ENCODE assay signal across 8 cellular contexts in genomic region chr6:87237804-87238203, GRCh38.
DNase-seq lines count a peak whose midpoint lies in the region; ATAC-seq and TF ChIP-seq lines count a peak whose summit lies in the region.

No MANE protein-coding gene starts in this region.

- no peak overlapping the region for H3K27ac ChIP-seq in brain microvascular endothelial cell
- no peak overlapping the region for H3K27ac ChIP-seq in lower lobe of right lung

- ATAC-seq in lower lobe of right lung (peak in 1 of 2 donors; percentile 56), HG03196 (IDR thresholded peaks at IDR 0.05; ENCODE audit: unreplicated experiment) (no peak)

- H3K4me3 ChIP-seq in brain microvascular endothelial cell (ENCODE audit: low read depth, low read length) = no peak overlapping the region
- no peak overlapping the region for H3K4me3 ChIP-seq in lower lobe of right lung

- H3K27me3 ChIP-seq in brain microvascular endothelial cell (replicated peaks) (no peaks in the 10 kb centered on the region), lower lobe of right lung (ENCODE audit: low read depth) (no peaks in the 10 kb centered on the region)

- peak; percentile 30 for TF ChIP-seq CTCF in brain microvascular endothelial cell (IDR thresholded peaks at IDR 0.05; ENCODE audit: low read depth, low read length, missing control alignments)
- peak; percentile 63 for TF ChIP-seq CTCF in lower lobe of right lung (IDR thresholded peaks at IDR 0.05)

- in situ Hi-C loops in brain microvascular endothelial cell (cut with HindIII; ENCODE audit: low pct_ligation_motif_present, low sequenced_read_pairs) = no loop called here

- intact Hi-C loops in lower lobe of right lung (cut with DNase I) = loop anchor here (5.0 kb wide), 1 partner anchor 101 kb away; no protein-coding TSS in a partner anchor

- DNase-seq in NCI-H2171 treated with DMSO at 0.1 percent for 48 hours (lab: John Stamatoyannopoulos, UW) = peak; percentile 31
- DNase-seq in NCI-H2171 (lab: John Stamatoyannopoulos, UW) = no peak
- DNase-seq in M059J (ENCODE audit: low read depth) = peak; percentile 8
- no peak for DNase-seq in brain microvascular endothelial cell
- DNase-seq in lower lobe of right lung = no peak
- DNase-seq in NCI-H774 (lab: John Stamatoyannopoulos, UW) = no peak
- no peak for DNase-seq in stimulated activated CD4-positive, alpha-beta T cell treated with anti-CD3 and anti-CD28 coated beads, Interleukin-2, amount 100 ng/mL, for 24 hours

- no peaks in the 10 kb centered on the region for H3K9me3 ChIP-seq in lower lobe of right lung

- H3K36me3 ChIP-seq in brain microvascular endothelial cell (replicated peaks) = peaks cover 5% of the 10 kb centered on the region
- H3K36me3 ChIP-seq in lower lobe of right lung = peaks cover 39% of the 10 kb centered on the region

- H3K4me1 ChIP-seq in lower lobe of right lung = no peaks in the 10 kb centered on the region

Comparison
In these comparisons a context has a peak if more than half of its experiments do, and no peak if none do; other contexts are left out.
1. DNase-seq: peak in NCI-H2171 treated with DMSO at 0.1 percent for 48 hours (single experiment) and M059J (single experiment); none in NCI-H2171 (single experiment), brain microvascular endothelial cell (single experiment), lower lobe of right lung (single experiment), NCI-H774 (single experiment) and stimulated activated CD4-positive, alpha-beta T cell treated with anti-CD3 and anti-CD28 coated beads, Interleukin-2, amount 100 ng/mL, for 24 hours (0 of 2).